ENCODE assay signal across 3 cellular contexts in the genomic region with DNA sequence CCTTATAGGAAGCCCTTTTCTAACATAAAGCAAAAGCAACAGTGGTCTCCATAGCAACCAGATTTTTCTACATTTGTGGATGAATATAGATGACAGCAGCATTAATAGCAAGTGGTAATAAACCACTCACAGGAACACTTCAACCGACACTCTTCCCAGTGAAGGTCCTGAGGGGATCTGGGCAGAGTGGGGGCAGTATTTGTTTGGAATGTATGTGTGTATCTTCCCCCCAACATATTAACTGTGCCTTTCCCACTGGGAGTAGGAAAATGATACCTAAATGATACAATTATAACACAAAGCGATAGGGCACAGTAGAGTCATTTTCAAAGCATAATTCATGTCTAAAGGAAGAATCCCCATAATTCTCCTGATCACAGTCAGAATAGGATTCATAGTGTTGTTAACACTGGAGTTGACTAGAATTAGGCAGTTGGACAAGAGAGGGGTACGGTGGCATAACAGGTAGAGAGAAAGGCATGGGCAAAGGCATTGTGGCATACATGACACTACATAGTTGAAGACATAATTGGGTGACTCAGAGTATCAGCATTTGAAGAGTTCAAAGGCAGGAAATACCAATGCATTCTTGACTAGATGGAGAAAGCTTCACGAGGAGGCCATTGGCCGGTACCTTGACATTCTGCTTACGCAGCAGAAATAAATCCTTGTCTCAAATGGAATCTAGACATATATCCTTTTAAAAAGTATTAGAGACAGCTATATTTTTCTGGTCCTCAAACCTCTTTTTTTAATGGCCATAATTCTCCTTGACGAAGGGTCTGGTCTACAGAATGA.
TF ChIP-seq lines count a peak whose summit lies in the region.

No MANE protein-coding gene starts in this region.

TF ChIP-seq in SK-N-SH treated with all-trans-retinoic acid at 6 μM for 48 hours, 23 proteins besides CTCF, POLR2A, EP300 and RAD21:
- no peak for TF ChIP-seq OSR1 (CRISPR knock-in tag; IDR thresholded peaks at IDR 0.05)
- TF ChIP-seq, protein P1, sequence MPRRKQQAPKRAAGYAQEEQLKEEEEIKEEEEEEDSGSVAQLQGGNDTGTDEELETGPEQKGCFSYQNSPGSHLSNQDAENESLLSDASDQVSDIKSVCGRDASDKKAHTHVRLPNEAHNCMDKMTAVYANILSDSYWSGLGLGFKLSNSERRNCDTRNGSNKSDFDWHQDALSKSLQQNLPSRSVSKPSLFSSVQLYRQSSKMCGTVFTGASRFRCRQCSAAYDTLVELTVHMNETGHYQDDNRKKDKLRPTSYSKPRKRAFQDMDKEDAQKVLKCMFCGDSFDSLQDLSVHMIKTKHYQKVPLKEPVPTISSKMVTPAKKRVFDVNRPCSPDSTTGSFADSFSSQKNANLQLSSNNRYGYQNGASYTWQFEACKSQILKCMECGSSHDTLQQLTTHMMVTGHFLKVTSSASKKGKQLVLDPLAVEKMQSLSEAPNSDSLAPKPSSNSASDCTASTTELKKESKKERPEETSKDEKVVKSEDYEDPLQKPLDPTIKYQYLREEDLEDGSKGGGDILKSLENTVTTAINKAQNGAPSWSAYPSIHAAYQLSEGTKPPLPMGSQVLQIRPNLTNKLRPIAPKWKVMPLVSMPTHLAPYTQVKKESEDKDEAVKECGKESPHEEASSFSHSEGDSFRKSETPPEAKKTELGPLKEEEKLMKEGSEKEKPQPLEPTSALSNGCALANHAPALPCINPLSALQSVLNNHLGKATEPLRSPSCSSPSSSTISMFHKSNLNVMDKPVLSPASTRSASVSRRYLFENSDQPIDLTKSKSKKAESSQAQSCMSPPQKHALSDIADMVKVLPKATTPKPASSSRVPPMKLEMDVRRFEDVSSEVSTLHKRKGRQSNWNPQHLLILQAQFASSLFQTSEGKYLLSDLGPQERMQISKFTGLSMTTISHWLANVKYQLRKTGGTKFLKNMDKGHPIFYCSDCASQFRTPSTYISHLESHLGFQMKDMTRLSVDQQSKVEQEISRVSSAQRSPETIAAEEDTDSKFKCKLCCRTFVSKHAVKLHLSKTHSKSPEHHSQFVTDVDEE (CRISPR knock-in tag; IDR thresholded peaks at IDR 0.05), result no peak
- TF ChIP-seq ZNF565 (CRISPR knock-in tag; conservative IDR thresholded peaks at IDR 0.05; ENCODE audit: low read depth), result no peak
- peak; percentile 47 for TF ChIP-seq ISL1 (CRISPR knock-in tag; IDR thresholded peaks at IDR 0.05)

TF ChIP-seq in SK-N-SH, 30 proteins besides CTCF, POLR2A, EP300 and RAD21:
- TF ChIP-seq JUND (IDR thresholded peaks at IDR 0.05), result no peak
- TF ChIP-seq, protein P2, sequence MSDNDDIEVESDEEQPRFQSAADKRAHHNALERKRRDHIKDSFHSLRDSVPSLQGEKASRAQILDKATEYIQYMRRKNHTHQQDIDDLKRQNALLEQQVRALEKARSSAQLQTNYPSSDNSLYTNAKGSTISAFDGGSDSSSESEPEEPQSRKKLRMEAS (IDR thresholded peaks at IDR 0.05; ENCODE audit: low read depth), result no peak
TF ChIP-seq in SK-N-SH: peak in this region for 0.

TF ChIP-seq in H1, 55 proteins besides CTCF, POLR2A, EP300 and RAD21:
- TF ChIP-seq MAFK (IDR thresholded peaks at IDR 0.05; ENCODE audit: low read depth, low read length), result peak; percentile 67
- no peak for TF ChIP-seq SIX5 (IDR thresholded peaks at IDR 0.05; ENCODE audit: low read depth, low read length)
- TF ChIP-seq JUND (IDR thresholded peaks at IDR 0.05; ENCODE audit: low read length), result peak; percentile 69
TF ChIP-seq in H1: peak in this region for 2.
